Comparison of ENCODE assay signal across 8 cellular contexts in genomic region chr10:123008379-123009104, GRCh38. TPM values are rescaled to one million over a fixed set of nuclear protein-coding genes. Genes with fewer than 3 reads are reported as not detected.
A peak's percentile ranks its signal among the peaks of the same experiment; 100 is the strongest.
DNase-seq lines count a peak whose midpoint lies in the region; ATAC-seq and TF ChIP-seq lines count a peak whose summit lies in the region.

ACADSB (plus strand) TSS chr10:123009006; CDS start chr10:123009030, 24 bp downstream.
IKZF5 (minus strand) TSS chr10:123008795; CDS start chr10:122998625, 10,170 bp downstream.

- in situ Hi-C loops in mammary epithelial cell (cut with MboI; ENCODE audit: low sequenced_read_pairs in 2 of 2), result no loop called here

- H3K4me3 ChIP-seq in WERI-Rb-1 (ENCODE audit: low read depth, low read length) (peak within 1 kb of the TSS; percentile 84), mammary epithelial cell (replicated peaks in 1 of 3; ENCODE audit: insufficient read depth in 1 of 3, low read depth in 2 of 3, low read length in 3 of 3) (peak within 1 kb of the TSS; percentile 85 to 94 (median 88)), smooth muscle cell (peak within 1 kb of the TSS; percentile 92)

- no peaks in the 10 kb centered on the region for H3F3A ChIP-seq in smooth muscle cell (ENCODE audit: low read depth)

- H3K27me3 ChIP-seq in WERI-Rb-1 (ENCODE audit: insufficient read depth, low read depth, severe bottlenecking) (no peaks in the 10 kb centered on the region), mammary epithelial cell (ENCODE audit: insufficient read depth, low read length) (no peaks in the 10 kb centered on the region), smooth muscle cell (ENCODE audit: low read depth) (no peaks in the 10 kb centered on the region)

- H4K20me1 ChIP-seq in mammary epithelial cell (ENCODE audit: insufficient read depth, low read length) (no peaks in the 10 kb centered on the region), smooth muscle cell (ENCODE audit: low read depth) (peaks cover 40% of the 10 kb centered on the region)

- no peak for TF ChIP-seq CTCF in WERI-Rb-1 (IDR thresholded peaks at IDR 0.05; ENCODE audit: low read depth, low read length)
- TF ChIP-seq CTCF in mammary epithelial cell (conservative IDR thresholded peaks at IDR 0.05 in 1 of 2, IDR thresholded peaks at IDR 0.05 in 1 of 2; ENCODE audit: extremely low read depth in 1 of 2, insufficient read depth in 1 of 2, low read depth in 1 of 2, low read length in 2 of 2), result no peak
- no peak for TF ChIP-seq CTCF in smooth muscle cell (IDR thresholded peaks at IDR 0.05; ENCODE audit: borderline replicate concordance, insufficient read depth, poor library complexity, severe bottlenecking)

- BruUV-seq in mammary epithelial cell (replicated peaks; lab: Mats Ljungman, UMichigan), result no TSS peak

- H2AFZ ChIP-seq in mammary epithelial cell (ENCODE audit: low read depth, low read length) (peak within 1 kb of the TSS; percentile 99), smooth muscle cell (ENCODE audit: low read depth) (peak within 1 kb of the TSS; percentile 95)

- peak; percentile 100 for DNase-seq in AG08395 (ENCODE audit: low spot score)
- peak; percentile 95 for DNase-seq in NCI-H2227 (lab: John Stamatoyannopoulos, UW; ENCODE audit: unreplicated experiment)
- peak; percentile 97 for DNase-seq in WERI-Rb-1
- peak; percentile 96 for DNase-seq in mammary epithelial cell
- DNase-seq in iPS-NIHi7 (ENCODE audit: extremely low spot score), result peak; percentile 99
- DNase-seq in smooth muscle cell (lab: John Stamatoyannopoulos, UW; ENCODE audit: unreplicated experiment), result peak; percentile 90

- H3K27ac ChIP-seq in WERI-Rb-1 (peak within 1 kb of the TSS; percentile 68), mammary epithelial cell (ENCODE audit: insufficient read depth, low read depth, low read length) (peak within 1 kb of the TSS; percentile 75), smooth muscle cell (ENCODE audit: low read depth) (peak within 1 kb of the TSS; percentile 87)

- H3K4me1 ChIP-seq in mammary epithelial cell (ENCODE audit: insufficient read depth, low read length) (peaks cover 17% of the 10 kb centered on the region), smooth muscle cell (ENCODE audit: low read depth) (peaks cover 8% of the 10 kb centered on the region)

- H3K79me2 ChIP-seq in mammary epithelial cell (ENCODE audit: insufficient read depth, low read length), result peaks cover 50% of the 10 kb centered on the region
- H3K79me2 ChIP-seq in smooth muscle cell (ENCODE audit: low read depth), result peaks cover 48% of the 10 kb centered on the region

- whole genome bisulfite sequencing in mammary epithelial cell (ENCODE audit: low coverage, missing lambda C conversion rate), result 1% methylated on average over 16 of the region's 64 CpGs
- WGBS in smooth muscle cell (ENCODE audit: low lambda C conversion rate), result under 1% methylated on average over 62 of the region's 64 CpGs

- intact Hi-C loops in mammary epithelial cell (cut with micrococcal nuclease), result loop anchor here (1.0 to 2.0 kb wide), 2 partner anchors 28 to 54 kb away; partner anchors contain the start of genes C10orf88 and PSTK

- CTCF ChIA-PET in mammary epithelial cell (lab: Charles Lee; ENCODE audit: low non-redundant PET), result interaction anchor here (0.7 kb wide), 1 partner anchor 715 kb away, joined by 6 read pairs; no protein-coding TSS in a partner anchor

- H3K9ac ChIP-seq in mammary epithelial cell (ENCODE audit: insufficient read depth, low read length), result peak within 1 kb of the TSS; percentile 79
- peak within 1 kb of the TSS; percentile 96 for H3K9ac ChIP-seq in smooth muscle cell (ENCODE audit: low read depth)

- ATAC-seq in GM18909 (IDR thresholded peaks at IDR 0.05; ENCODE audit: poor library complexity, unreplicated experiment) (peak; percentile 88), HG03159 (IDR thresholded peaks at IDR 0.05; ENCODE audit: unreplicated experiment) (peak; percentile 82)

- H3K9me3 ChIP-seq in WERI-Rb-1 (ENCODE audit: severe bottlenecking) (no peaks in the 10 kb centered on the region), mammary epithelial cell (replicated peaks; ENCODE audit: insufficient read depth, low read length) (no peaks in the 10 kb centered on the region), smooth muscle cell (replicated peaks; ENCODE audit: low read depth) (no peaks in the 10 kb centered on the region)

- dilution Hi-C loops in mammary epithelial cell (cut with HindIII; ENCODE audit: low sequenced_read_pairs), result no loop called here

- H3K36me3 ChIP-seq in WERI-Rb-1 (no peaks in the 10 kb centered on the region), mammary epithelial cell (ENCODE audit: insufficient read depth, low read length) (no peaks in the 10 kb centered on the region), smooth muscle cell (ENCODE audit: low read depth) (no peaks in the 10 kb centered on the region)

- H3K4me2 ChIP-seq in mammary epithelial cell (ENCODE audit: insufficient read depth, low read depth, low read length) (peak within 1 kb of the TSS; percentile 96), smooth muscle cell (peak within 1 kb of the TSS; percentile 95)

RNA-seq across cellular contexts. Expression of gene ACADSB, which starts in this region (rescaled TPM):
- total RNA-seq in mammary epithelial cell, result 10 to 100 TPM in 1 of 2 donors, 1 to 10 TPM in 1; 4.2 to 12.8 TPM
- polyA plus RNA-seq in mammary epithelial cell, result 3.3 TPM
- 0.47 TPM for polyA minus RNA-seq in mammary epithelial cell
- total RNA-seq in smooth muscle cell, result 3.2 and 3.6 TPM in 2 replicates
- 2.9 and 6.1 TPM in 2 replicates for polyA plus RNA-seq in smooth muscle cell

RNA-seq across cellular contexts. Expression of gene IKZF5, which starts in this region (rescaled TPM):
- total RNA-seq in mammary epithelial cell, result 1 to 10 TPM; 6.5 to 9.2 TPM
- polyA plus RNA-seq in mammary epithelial cell, result 5.5 TPM
- 1.9 TPM for polyA minus RNA-seq in mammary epithelial cell
- total RNA-seq in smooth muscle cell, result 6.2 and 6.6 TPM in 2 replicates
- 5.6 and 7.3 TPM in 2 replicates for polyA plus RNA-seq in smooth muscle cell

Comparison
In these comparisons a context has a peak if more than half of its experiments do, and no peak if none do; other contexts are left out.
1. Peak in every context shown above with its lines: DNase-seq, ATAC-seq, H3K4me3 ChIP-seq and H3K27ac ChIP-seq.